In genomic region chr19:17711851-17712250, GRCh38 we compare ENCODE assay signal across 15 cellular contexts. TPM values are rescaled to one million over a fixed set of nuclear protein-coding genes. Genes with fewer than 3 reads are reported as not detected.
A peak's percentile ranks its signal among the peaks of the same experiment; 100 is the strongest.
DNase-seq lines count a peak whose midpoint lies in the region; TF ChIP-seq lines count a peak whose summit lies in the region.
"Had no signal": no experiment of that assay in that cellular context is flagged by ENCODE, and none has a peak within 500 bp of the region (broad histone marks: within the 10 kb centered on the region; RNA-seq: fewer than 3 reads in every experiment).

No MANE protein-coding gene starts in this region.

- DNase-seq in PC-9 (peak; percentile 69 to 92), epithelial cell of esophagus (ENCODE audit: low read depth) (peak; percentile 41), neural progenitor cell (ENCODE audit: low spot score) (no peak), anterior cingulate cortex (lab: John Stamatoyannopoulos, UW) (no peak), NK-92 (lab: John Stamatoyannopoulos, UW; ENCODE audit: unreplicated experiment) (no peak)
- DNase-seq in activated naive CD8-positive, alpha-beta T cell treated with anti-CD3 and anti-CD28 coated beads for 36 hours, result no peak
- DNase-seq: C1 segment of cervical spinal cord; CD4-positive, alpha-beta memory T cell; DMS153; DND-41; GDM1; H9 had no signal

- no peaks in the 10 kb centered on the region for H3K27me3 ChIP-seq in PC-9 (ENCODE audit: insufficient read depth, low read depth)
- H3K27me3 ChIP-seq in neural progenitor cell, result no peaks in the 10 kb centered on the region

- H3K27ac ChIP-seq in PC-9 (peak overlapping the region; percentile 69), neural progenitor cell (no peak overlapping the region)

- CTCF ChIA-PET in PC-9 (lab: Charles Lee), result no interaction called here

- no peaks in the 10 kb centered on the region for H3K9me2 ChIP-seq in PC-9 (ENCODE audit: insufficient read depth)

- H4K20me1 ChIP-seq in PC-9 (ENCODE audit: insufficient read depth) (no peaks in the 10 kb centered on the region), neural progenitor cell (ENCODE audit: low read depth) (no peaks in the 10 kb centered on the region)

- POLR2A ChIA-PET in PC-9 (lab: Charles Lee; ENCODE audit: unreplicated experiment), result interaction anchor here (0.6 kb wide), 1 partner anchor 78 kb away, joined by 3 read pairs; no protein-coding TSS in a partner anchor

- no peaks in the 10 kb centered on the region for H3K9me3 Mint-ChIP-seq in neural progenitor cell
- H3K9me3 Mint-ChIP-seq in activated naive CD8-positive, alpha-beta T cell treated with anti-CD3 and anti-CD28 coated beads for 36 hours, result no peaks in the 10 kb centered on the region
- H3K9me3 Mint-ChIP-seq: CD4-positive, alpha-beta memory T cell; GM23338; H9 had no signal

- H3F3A ChIP-seq in PC-9 (ENCODE audit: insufficient read depth, low read depth) (peaks cover 16% of the 10 kb centered on the region), neural progenitor cell (ENCODE audit: low read depth) (peaks cover 9% of the 10 kb centered on the region)

- peak overlapping the region; percentile 61 for H3K27ac Mint-ChIP-seq in neural progenitor cell
- no peak overlapping the region for H3K27ac Mint-ChIP-seq in activated naive CD8-positive, alpha-beta T cell treated with anti-CD3 and anti-CD28 coated beads for 36 hours
- H3K27ac Mint-ChIP-seq: CD4-positive, alpha-beta memory T cell; GM23338 had no signal

- peaks cover 2% of the 10 kb centered on the region for H3K4me1 Mint-ChIP-seq in neural progenitor cell
- H3K4me1 Mint-ChIP-seq in activated naive CD8-positive, alpha-beta T cell treated with anti-CD3 and anti-CD28 coated beads for 36 hours, result no peaks in the 10 kb centered on the region
- H3K4me1 Mint-ChIP-seq: CD4-positive, alpha-beta memory T cell; GM23338 had no signal

- H3K9me3 ChIP-seq in PC-9 (ENCODE audit: insufficient read depth, low read depth), result no peaks in the 10 kb centered on the region
- H3K9me3 ChIP-seq in neural progenitor cell (ENCODE audit: low read depth), result no peaks in the 10 kb centered on the region
- H3K9me3 ChIP-seq: Caco-2 had no signal

- TF ChIP-seq CTCF in PC-9 (conservative IDR thresholded peaks at IDR 0.05), result no peak
- TF ChIP-seq CTCF in epithelial cell of esophagus (IDR thresholded peaks at IDR 0.05; ENCODE audit: insufficient read depth, low read depth, low read length, missing control alignments), result no peak
- TF ChIP-seq CTCF in neural progenitor cell (IDR thresholded peaks at IDR 0.05), result no peak

- H3K4me3 ChIP-seq in PC-9 (no peak overlapping the region), epithelial cell of esophagus (ENCODE audit: low read length) (no peak overlapping the region), neural progenitor cell (no peak overlapping the region)
- H3K4me3 ChIP-seq: GM12878, GM23338 had no signal

- BruUV-seq in PC-9 (replicated peaks; lab: Mats Ljungman, UMichigan), result no TSS peak

- no peak overlapping the region for H3K4me3 Mint-ChIP-seq in neural progenitor cell
- H3K4me3 Mint-ChIP-seq in activated naive CD8-positive, alpha-beta T cell treated with anti-CD3 and anti-CD28 coated beads for 36 hours, result no peak overlapping the region
- H3K4me3 Mint-ChIP-seq: CD4-positive, alpha-beta memory T cell; GM23338; H9 had no signal

- no peaks in the 10 kb centered on the region for H3K36me3 ChIP-seq in PC-9 (ENCODE audit: low read depth)
- no peaks in the 10 kb centered on the region for H3K36me3 ChIP-seq in neural progenitor cell

- no peaks in the 10 kb centered on the region for H3K79me2 ChIP-seq in PC-9 (ENCODE audit: low read depth)
- no peaks in the 10 kb centered on the region for H3K79me2 ChIP-seq in neural progenitor cell (ENCODE audit: low read depth)

- no peak overlapping the region for H3K9ac ChIP-seq in neural progenitor cell

- peaks cover 2% of the 10 kb centered on the region for H3K27me3 Mint-ChIP-seq in neural progenitor cell (ENCODE audit: insufficient read depth, low read depth)
- no peaks in the 10 kb centered on the region for H3K27me3 Mint-ChIP-seq in activated naive CD8-positive, alpha-beta T cell treated with anti-CD3 and anti-CD28 coated beads for 36 hours
- H3K27me3 Mint-ChIP-seq: CD4-positive, alpha-beta memory T cell had no signal

- H2AFZ ChIP-seq in PC-9 (peak overlapping the region; percentile 22), neural progenitor cell (replicated peaks) (no peak overlapping the region)
- H2AFZ ChIP-seq: GM23338 had no signal

- H3K4me2 ChIP-seq in PC-9, result peak overlapping the region; percentile 65
- H3K4me2 ChIP-seq in neural progenitor cell, result no peak overlapping the region
- H3K4me2 ChIP-seq: GM23338 had no signal

- intact Hi-C loops in PC-9 (cut with micrococcal nuclease; ENCODE audit: unreplicated experiment), result loop anchor here (5.0 to 10.0 kb wide), 3 partner anchors 55 to 240 kb away; partner anchors contain the start of genes RPL18A and SLC27A1

- H3K36me3 Mint-ChIP-seq in neural progenitor cell, result no peaks in the 10 kb centered on the region
- H3K36me3 Mint-ChIP-seq in activated naive CD8-positive, alpha-beta T cell treated with anti-CD3 and anti-CD28 coated beads for 36 hours, result no peaks in the 10 kb centered on the region
- H3K36me3 Mint-ChIP-seq: CD4-positive, alpha-beta memory T cell had no signal

- peaks cover 16% of the 10 kb centered on the region for H3K4me1 ChIP-seq in PC-9 (replicated peaks; ENCODE audit: insufficient read depth)
- no peaks in the 10 kb centered on the region for H3K4me1 ChIP-seq in neural progenitor cell
- H3K4me1 ChIP-seq: Caco-2 had no signal

RNA-seq across cellular contexts. Expression of gene MAP1S, which starts 7.4 kb away (rescaled TPM):
- total RNA-seq in PC-9 (2021) (74.6 and 86.9 TPM in 2 replicates), neural progenitor cell (ENCODE audit: low replicate concordance) (8.9 and 30.4 TPM in 2 replicates)
- total RNA-seq in activated naive CD8-positive, alpha-beta T cell treated with anti-CD3 and anti-CD28 coated beads for 36 hours, result 10 to 100 TPM; 61.0 to 62.2 TPM

RNA-seq across cellular contexts. Expression of gene UNC13A, which starts 23.7 kb away (rescaled TPM):
- total RNA-seq in PC-9 (2021), result 0.17 and 0.20 TPM in 2 replicates
- 0.77 and 1.3 TPM in 2 replicates for total RNA-seq in neural progenitor cell (ENCODE audit: low replicate concordance)
- under 1 TPM in 1 of 2 experiments, not detected in 1; 0.08 TPM for total RNA-seq in activated naive CD8-positive, alpha-beta T cell treated with anti-CD3 and anti-CD28 coated beads for 36 hours

RNA-seq across cellular contexts. Expression of gene FCHO1, which starts 39.4 kb away (rescaled TPM):
- 34.8 and 36.5 TPM in 2 replicates for total RNA-seq in PC-9 (2021)
- total RNA-seq in neural progenitor cell (ENCODE audit: low replicate concordance), result 15.5 and 29.8 TPM in 2 replicates
- total RNA-seq in activated naive CD8-positive, alpha-beta T cell treated with anti-CD3 and anti-CD28 coated beads for 36 hours, result 10 to 100 TPM; 35.8 to 38.7 TPM

Comparison
In these comparisons a context has a peak if more than half of its experiments do, and no peak if none do; other contexts are left out.
1. DNase-seq: peak in PC-9 (2 of 2) and epithelial cell of esophagus (single experiment); none in neural progenitor cell (single experiment), activated naive CD8-positive, alpha-beta T cell treated with anti-CD3 and anti-CD28 coated beads for 36 hours (single experiment), anterior cingulate cortex (0 of 58) and NK-92 (single experiment).